Comparison of ENCODE assay signal across 8 cellular contexts in genomic region chr2:176129013-176129796, GRCh38. TPM values are rescaled to one million over a fixed set of nuclear protein-coding genes. Genes with fewer than 3 reads are reported as not detected.
A peak's percentile ranks its signal among the peaks of the same experiment; 100 is the strongest.
DNase-seq lines count a peak whose midpoint lies in the region; FAIRE-seq and TF ChIP-seq lines count a peak whose summit lies in the region.

Gene HOXD8 (plus strand): TSS chr2:176129705. CDS start chr2:176130367, 662 bp downstream.

- H3K36me3 ChIP-seq in adipocyte (ENCODE audit: control insufficient read depth, insufficient read depth, low read length, severe bottlenecking), result no peaks in the 10 kb centered on the region
- H3K36me3 ChIP-seq in kidney (ENCODE audit: control insufficient read depth in 1 of 2, insufficient read depth in 2 of 2, low read length in 2 of 2), result no peaks in the 10 kb centered on the region
- H3K36me3 ChIP-seq in stomach, result no peaks in the 10 kb centered on the region

- H3K4me1 ChIP-seq in adipocyte (ENCODE audit: control insufficient read depth, insufficient read depth, low read length) (peaks cover 23% of the 10 kb centered on the region), kidney (ENCODE audit: control insufficient read depth in 1 of 2, insufficient read depth in 1 of 2, low read depth in 1 of 2, low read length in 2 of 2) (peaks cover 10 to 12% of the 10 kb centered on the region in 2 donors), stomach (peaks cover 16 to 45% (median 31%) of the 10 kb centered on the region in 4 donors)

- peak; percentile 80 for DNase-seq in DMS79 treated with DMSO at 0.1 percent for 48 hours (lab: John Stamatoyannopoulos, UW)
- DNase-seq in NCI-H1694 treated with DMSO at 0.1 percent for 48 hours (lab: John Stamatoyannopoulos, UW), result peak; percentile 58
- DNase-seq in adipocyte (ENCODE audit: low read depth), result peak; percentile 34
- DNase-seq in kidney, result peak; percentile 96
- no peak for DNase-seq in stomach
- DNase-seq in dedifferentiated amniotic fluid mesenchymal stem cell (ENCODE audit: extremely low spot score), result no peak
- DNase-seq in superior temporal gyrus (ENCODE audit: extremely low spot score), result no peak
- DNase-seq in SIG-M5 treated with dmso at 0.1 percent for 504 hours (lab: John Stamatoyannopoulos, UW; ENCODE audit: unreplicated experiment), result no peak

- H3K4me3 ChIP-seq in adipocyte (ENCODE audit: low read length), result peak within 1 kb of the TSS; percentile 91
- peak within 1 kb of the TSS; percentile 77 to 85 for H3K4me3 ChIP-seq in kidney (ENCODE audit: low read length in 2 of 2)
- H3K4me3 ChIP-seq in stomach, result peak within 1 kb of the TSS; percentile 35 to 49 (median 46)

- H3K9ac ChIP-seq in adipocyte (ENCODE audit: low read length), result peak within 1 kb of the TSS; percentile 92
- H3K9ac ChIP-seq in kidney (ENCODE audit: low read length in 2 of 2), result peak within 1 kb of the TSS; percentile 21 to 81

- TF ChIP-seq CTCF in kidney (IDR thresholded peaks at IDR 0.05; ENCODE audit: borderline replicate concordance, extremely low read depth, insufficient read depth) (no peak), stomach (IDR thresholded peaks at IDR 0.05) (no peak)

- intact Hi-C loops in kidney (cut with DNase I), result loop anchor here (10.0 kb wide), 2 partner anchors 516 to 1026 kb away; no protein-coding TSS in a partner anchor
- intact Hi-C loops in stomach (cut with DNase I; ENCODE audit: low total_unique reads), result loop anchor here (5.0 to 10.0 kb wide), 2 partner anchors 526 to 1018 kb away; no protein-coding TSS in a partner anchor

- FAIRE-seq in kidney (lab: Jason Lieb, UNC), result no peak

- H3K27me3 ChIP-seq in adipocyte (replicated peaks; ENCODE audit: control insufficient read depth, insufficient read depth, low read length), result no peaks in the 10 kb centered on the region
- peaks cover 58 to 100% (median 93%) of the 10 kb centered on the region in 3 donors for H3K27me3 ChIP-seq in stomach

- no peak for TF ChIP-seq POLR2A in stomach (IDR thresholded peaks at IDR 0.05)

- H3K27ac ChIP-seq in kidney (ENCODE audit: low read depth in 2 of 2, low read length in 2 of 2) (peak within 1 kb of the TSS; percentile 89 to 94), stomach (peak within 1 kb of the TSS; percentile 42 to 80 (median 76))

- WGBS in stomach, 5 donors, result 4 to 8% (median 5%) methylated on average over 24 to 63 of the region's 63 CpGs

- no peaks in the 10 kb centered on the region for H3K9me3 ChIP-seq in adipocyte (ENCODE audit: control insufficient read depth, low read length)
- H3K9me3 ChIP-seq in kidney (ENCODE audit: control insufficient read depth in 1 of 2, low read length in 2 of 2), result no peaks in the 10 kb centered on the region
- peaks cover 0 to 25% (median 2%) of the 10 kb centered on the region in 4 donors for H3K9me3 ChIP-seq in stomach

- no peak for TF ChIP-seq EP300 in stomach (IDR thresholded peaks at IDR 0.05)

RNA-seq across cellular contexts. Expression of gene HOXD8, which starts in this region (rescaled TPM):
- total RNA-seq in kidney (76.5 TPM), stomach (10 to 100 TPM in 1 of 5 donors, 1 to 10 TPM in 1, under 1 TPM in 1, not detected in 2; 0.58 to 15.9 (median 5.1) TPM)
- polyA plus RNA-seq in kidney (ENCODE audit: insufficient read depth, low read depth, low replicate concordance) (122 TPM), stomach (1 to 10 TPM in 2 of 3 donors, under 1 TPM in 1; 0.87 to 1.8 (median 1.7) TPM)

Comparison
In these comparisons a context has a peak if more than half of its experiments do, and no peak if none do; other contexts are left out.
1. RNA of gene HOXD8 (polyA plus RNA-seq): 122 TPM in kidney (single experiment); 0.87 to 1.8 TPM in stomach; every median in the first group is over 10 times any median in the second.
2. DNase-seq: peak in DMS79 treated with DMSO at 0.1 percent for 48 hours (single experiment), NCI-H1694 treated with DMSO at 0.1 percent for 48 hours (single experiment), adipocyte (single experiment) and kidney (single experiment); none in stomach (single experiment), dedifferentiated amniotic fluid mesenchymal stem cell (single experiment), superior temporal gyrus (single experiment) and SIG-M5 treated with dmso at 0.1 percent for 504 hours (single experiment).
3. Peak in every context shown above with its lines, with median percentiles within 50 percentile points of each other: H3K4me3 ChIP-seq.